8 cellular contexts compared by ENCODE assay signal in genomic region chr1:201739054-201739453, GRCh38.
DNase-seq lines count a peak whose midpoint lies in the region; ATAC-seq and TF ChIP-seq lines count a peak whose summit lies in the region.

No MANE protein-coding gene starts in this region.

- H3K27ac ChIP-seq in layer of hippocampus (ENCODE audit: low read depth, low read length) (peak overlapping the region; percentile 87), suprapubic skin (peak overlapping the region; percentile 79)

- no peaks in the 10 kb centered on the region for H3K27me3 Mint-ChIP-seq in MCF 10A (ENCODE audit: insufficient read depth, unreplicated experiment)

- H3K27me3 ChIP-seq in layer of hippocampus (ENCODE audit: control insufficient read depth, insufficient read depth, low read length) (no peaks in the 10 kb centered on the region), suprapubic skin (no peaks in the 10 kb centered on the region)

- H3K36me3 ChIP-seq in suprapubic skin: no peaks in the 10 kb centered on the region

- no TSS peak for BruUV-seq in MCF 10A (replicated peaks; lab: Mats Ljungman, UMichigan)

- intact Hi-C loops in MCF 10A (cut with micrococcal nuclease): loop anchor here (1.0 kb wide), 1 partner anchor 25 kb away; no protein-coding TSS in a partner anchor

- CTCF ChIA-PET in MCF 10A (lab: Yijun Ruan, JAX): interaction anchor here (0.6 to 19.7 kb wide), 9 partner anchors 30 to 226 kb away, joined by 3 to 332 read pairs (median 5); no protein-coding TSS in a partner anchor

- peak overlapping the region; percentile 91 for H3K4me3 Mint-ChIP-seq in MCF 10A (ENCODE audit: unreplicated experiment)

- peaks cover 46% of the 10 kb centered on the region for H3K4me1 Mint-ChIP-seq in MCF 10A (ENCODE audit: insufficient read depth, unreplicated experiment)

- peaks cover 16% of the 10 kb centered on the region for H3K36me3 Mint-ChIP-seq in MCF 10A (ENCODE audit: insufficient read depth, unreplicated experiment)

- no peak for ATAC-seq in HG03108 (IDR thresholded peaks at IDR 0.05; ENCODE audit: unreplicated experiment)
- no peak for ATAC-seq in GM19328 (IDR thresholded peaks at IDR 0.05; ENCODE audit: unreplicated experiment)

- DNase-seq in NCI-H345 (lab: John Stamatoyannopoulos, UW): peak; percentile 36
- DNase-seq in NCI-H345 treated with DMSO at 0.1 percent for 48 hours (lab: John Stamatoyannopoulos, UW; ENCODE audit: unreplicated experiment): no peak
- no peak for DNase-seq in MCF 10A (ENCODE audit: unreplicated experiment)
- no peak for DNase-seq in suprapubic skin (ENCODE audit: low spot score in 2 of 2)
- no peak for DNase-seq in GDM1 (lab: John Stamatoyannopoulos, UW)

- POLR2A ChIA-PET in MCF 10A (lab: Yijun Ruan, JAX): interaction anchor here (0.7 to 10.6 kb wide), 11 partner anchors 9 to 613 kb away, joined by 3 to 163 read pairs (median 4); no protein-coding TSS in a partner anchor

- peak overlapping the region; percentile 87 for H3K27ac Mint-ChIP-seq in MCF 10A (ENCODE audit: low read depth, unreplicated experiment)

- peak overlapping the region; percentile 67 for H3K4me3 ChIP-seq in suprapubic skin

- TF ChIP-seq EP300 in suprapubic skin (IDR thresholded peaks at IDR 0.05): no peak

- H3K9me3 ChIP-seq in suprapubic skin: no peaks in the 10 kb centered on the region

- WGBS in suprapubic skin: 32% methylated on average over 11 of the region's 11 CpGs

- peaks cover 69% of the 10 kb centered on the region for H3K4me1 ChIP-seq in suprapubic skin

- no peaks in the 10 kb centered on the region for H3K9me3 Mint-ChIP-seq in MCF 10A (ENCODE audit: unreplicated experiment)

- TF ChIP-seq CTCF in MCF 10A (IDR thresholded peaks at IDR 0.05; ENCODE audit: unreplicated experiment) (no peak), suprapubic skin (IDR thresholded peaks at IDR 0.05) (no peak)

- no peak for TF ChIP-seq POLR2A in suprapubic skin (IDR thresholded peaks at IDR 0.05)
